In the genomic region with DNA sequence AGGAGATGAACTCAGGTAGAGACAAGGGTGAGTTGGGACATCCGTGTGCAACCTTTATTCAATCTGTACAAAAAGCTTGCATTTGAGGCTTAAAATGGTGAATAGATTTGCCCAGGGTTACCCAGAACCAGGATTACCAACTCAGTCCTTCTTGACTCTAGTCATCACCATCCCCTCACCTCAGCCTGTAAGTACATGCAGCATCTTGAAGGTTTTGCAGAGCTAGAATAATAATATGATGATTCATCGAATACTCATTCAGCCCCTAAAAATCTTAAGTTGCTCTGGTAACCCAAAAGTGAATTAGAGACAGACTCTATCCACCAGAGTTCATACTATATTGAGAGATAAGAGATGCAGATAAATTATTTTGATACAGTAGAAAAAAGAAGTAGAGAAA, we compare ENCODE assay signal across 24 cellular contexts.
"Had no signal": no experiment of that assay in that cellular context is flagged by ENCODE, and none has a peak within 500 bp of the region (broad histone marks: within the 10 kb centered on the region; RNA-seq: fewer than 3 reads in every experiment).

No MANE protein-coding gene starts in this region.

- DNase-seq: effector memory CD8-positive, alpha-beta T cell; gastrocnemius medialis; left ventricle myocardium superior; lower lobe of right lung; mesenchymal stem cell; mucosa of descending colon; naive B cell; stimulated activated CD4-positive, alpha-beta T cell treated with anti-CD3 and anti-CD28 coated beads, Interleukin-12 subunit alpha, Interleukin-12 subunit beta, amount 100 ng/mL, for 4 hours; stimulated activated CD4-positive, alpha-beta T cell treated with anti-CD3 and anti-CD28 coated beads, Interleukin-1b, Interleukin-23, amount 100 ng/mL, for 48 hours; stimulated activated CD4-positive, alpha-beta T cell treated with anti-CD3 and anti-CD28 coated beads, Interleukin-4, amount 100 ng/mL, for 1 hour; stimulated activated CD8-positive, alpha-beta memory T cell treated with anti-CD3 and anti-CD28 coated beads, Interleukin-4, amount 100 ng/mL, for 48 hours; stimulated activated naive CD4-positive, alpha-beta T cell; stimulated activated naive CD8-positive, alpha-beta T cell treated with anti-CD3 and anti-CD28 coated beads, Interleukin-15, amount 100 ng/mL, for 72 hours; thyroid gland; trophoblast cell had no signal

- H3K4me2 ChIP-seq: smooth muscle cell had no signal

- H2AFZ ChIP-seq: parathyroid adenoma had no signal

- ATAC-seq: effector memory CD8-positive, alpha-beta T cell; gastrocnemius medialis; left ventricle myocardium superior; mucosa of descending colon; natural killer cell treated with Interleukin-12 subunit alpha and Interleukin-12 subunit beta and Interleukin-15 and Interleukin-18, amount 100 ng/mL, for 72 hours; sciatic nerve; stimulated activated naive CD8-positive, alpha-beta T cell treated with anti-CD3 and anti-CD28 coated beads, Interleukin-15, amount 100 ng/mL, for 72 hours had no signal

- H3K79me2 ChIP-seq: parathyroid adenoma had no signal

- H3K9me3 ChIP-seq: gastrocnemius medialis, lower lobe of right lung, mucosa of descending colon, neutrophil, suprapubic skin, thyroid gland had no signal

- H3K36me3 ChIP-seq: gastrocnemius medialis, lower lobe of right lung, neutrophil, suprapubic skin, thyroid gland had no signal

- FAIRE-seq: endometrium, keratinocyte had no signal

- H3K27ac ChIP-seq: coronary artery, gastrocnemius medialis, neutrophil, parathyroid adenoma, suprapubic skin, thyroid gland had no signal

- H3K27me3 ChIP-seq: gastrocnemius medialis, neutrophil, suprapubic skin, thyroid gland had no signal

- H3K4me3 ChIP-seq: coronary artery, gastrocnemius medialis, lower lobe of right lung, mucosa of descending colon, smooth muscle cell, suprapubic skin, thyroid gland had no signal

- H3K4me1 ChIP-seq: lower lobe of right lung, parathyroid adenoma, suprapubic skin, thyroid gland had no signal

- H3K9ac ChIP-seq: parathyroid adenoma had no signal
